ENCODE assay signal across 22 cellular contexts in genomic region chr11:70381350-70381749, GRCh38. TPM values are rescaled to one million over a fixed set of nuclear protein-coding genes. Genes with fewer than 3 reads are reported as not detected.
DNase-seq lines count a peak whose midpoint lies in the region; ATAC-seq and TF ChIP-seq lines count a peak whose summit lies in the region.
"Had no signal": no experiment of that assay in that cellular context is flagged by ENCODE, and none has a peak within 500 bp of the region (broad histone marks: within the 10 kb centered on the region; RNA-seq: fewer than 3 reads in every experiment).

No MANE protein-coding gene starts in this region.

- TF ChIP-seq CTCF in nephron (IDR thresholded peaks at IDR 0.05; ENCODE audit: unreplicated experiment in 3 of 3) = no peak

- peaks cover 14% of the 10 kb centered on the region for H3K4me1 Mint-ChIP-seq in activated naive CD8-positive, alpha-beta T cell treated with anti-CD3 and anti-CD28 coated beads for 36 hours
- peaks cover 11% of the 10 kb centered on the region for H3K4me1 Mint-ChIP-seq in activated naive CD8-positive, alpha-beta T cell treated with anti-CD3 and anti-CD28 coated beads, Interleukin-2, amount 50 U/mL, for 24 hours
- H3K4me1 Mint-ChIP-seq in nephron = peaks cover 13% of the 10 kb centered on the region
- H3K4me1 Mint-ChIP-seq: activated B cell treated with CpG ODN at 0.5 μM for 24 hours, B cell, neural progenitor cell had no signal

- ATAC-seq in activated naive CD8-positive, alpha-beta T cell treated with anti-CD3 and anti-CD28 coated beads, Interleukin-2, amount 50 U/mL, for 24 hours = no peak
- no peak for ATAC-seq in GM21515 (IDR thresholded peaks at IDR 0.05; ENCODE audit: unreplicated experiment)
- ATAC-seq in HG02973 (IDR thresholded peaks at IDR 0.05; ENCODE audit: unreplicated experiment) = no peak

- peak overlapping the region; percentile 39 for H3K27ac ChIP-seq in cingulate gyrus (ENCODE audit: low read depth, low read length)
- H3K27ac ChIP-seq: neural progenitor cell, psoas muscle had no signal

- no peaks in the 10 kb centered on the region for H3K9me3 Mint-ChIP-seq in activated naive CD8-positive, alpha-beta T cell treated with anti-CD3 and anti-CD28 coated beads for 36 hours
- H3K9me3 Mint-ChIP-seq in activated naive CD8-positive, alpha-beta T cell treated with anti-CD3 and anti-CD28 coated beads, Interleukin-2, amount 50 U/mL, for 24 hours = no peaks in the 10 kb centered on the region
- no peaks in the 10 kb centered on the region for H3K9me3 Mint-ChIP-seq in nephron
- H3K9me3 Mint-ChIP-seq: activated B cell treated with CpG ODN at 0.5 μM for 24 hours, H9, IgD-negative memory B cell, neural progenitor cell had no signal

- H3K27ac Mint-ChIP-seq in activated naive CD8-positive, alpha-beta T cell treated with anti-CD3 and anti-CD28 coated beads for 36 hours = peak overlapping the region; percentile 19
- H3K27ac Mint-ChIP-seq in activated naive CD8-positive, alpha-beta T cell treated with anti-CD3 and anti-CD28 coated beads, Interleukin-2, amount 50 U/mL, for 24 hours = no peak overlapping the region
- peak overlapping the region in 2 of 3 experiments; percentile 41 to 86 for H3K27ac Mint-ChIP-seq in nephron
- H3K27ac Mint-ChIP-seq: activated B cell treated with CpG ODN at 0.5 μM for 24 hours, B cell, neural progenitor cell had no signal

- no peak for DNase-seq in activated naive CD8-positive, alpha-beta T cell treated with anti-CD3 and anti-CD28 coated beads for 36 hours
- DNase-seq in activated naive CD8-positive, alpha-beta T cell treated with anti-CD3 and anti-CD28 coated beads, Interleukin-2, amount 50 U/mL, for 24 hours = no peak
- DNase-seq in germinal center (ENCODE audit: low spot score) = no peak
- no peak for DNase-seq in NCI-H1092 treated with DMSO at 0.1 percent for 48 hours (lab: John Stamatoyannopoulos, UW)
- DNase-seq: activated B cell treated with CpG ODN at 0.5 μM for 24 hours; activated CD4-positive, alpha-beta T cell treated with anti-CD3 and anti-CD28 coated beads, Interleukin-2, amount 50 U/mL, for 4 hours; activated gamma-delta T cell; cortex of kidney; esophagus squamous epithelium; GDM1; H9; NCI-H2029 treated with DMSO at 0.1 percent for 48 hours; NCI-H226; psoas muscle; T1000 had no signal

- H3K4me3 Mint-ChIP-seq in activated naive CD8-positive, alpha-beta T cell treated with anti-CD3 and anti-CD28 coated beads for 36 hours = no peak overlapping the region
- H3K4me3 Mint-ChIP-seq in activated naive CD8-positive, alpha-beta T cell treated with anti-CD3 and anti-CD28 coated beads, Interleukin-2, amount 50 U/mL, for 24 hours = no peak overlapping the region
- H3K4me3 Mint-ChIP-seq in nephron = no peak overlapping the region
- H3K4me3 Mint-ChIP-seq: activated B cell treated with CpG ODN at 0.5 μM for 24 hours, B cell, H9, IgD-negative memory B cell, neural progenitor cell had no signal

- H3K36me3 Mint-ChIP-seq in activated naive CD8-positive, alpha-beta T cell treated with anti-CD3 and anti-CD28 coated beads for 36 hours = peaks cover 28% of the 10 kb centered on the region
- peaks cover 31% of the 10 kb centered on the region for H3K36me3 Mint-ChIP-seq in activated naive CD8-positive, alpha-beta T cell treated with anti-CD3 and anti-CD28 coated beads, Interleukin-2, amount 50 U/mL, for 24 hours (ENCODE audit: low read depth)
- peaks cover 57% of the 10 kb centered on the region for H3K36me3 Mint-ChIP-seq in nephron (ENCODE audit: low read depth)

- H3K27me3 Mint-ChIP-seq in activated naive CD8-positive, alpha-beta T cell treated with anti-CD3 and anti-CD28 coated beads for 36 hours = no peaks in the 10 kb centered on the region
- H3K27me3 Mint-ChIP-seq in activated naive CD8-positive, alpha-beta T cell treated with anti-CD3 and anti-CD28 coated beads, Interleukin-2, amount 50 U/mL, for 24 hours = no peaks in the 10 kb centered on the region
- no peaks in the 10 kb centered on the region for H3K27me3 Mint-ChIP-seq in nephron (ENCODE audit: low read depth)
- H3K27me3 Mint-ChIP-seq: activated B cell treated with CpG ODN at 0.5 μM for 24 hours, B cell, IgD-negative memory B cell had no signal

RNA-seq across cellular contexts. Expression of gene CTTN, which starts 17.0 kb away (rescaled TPM):
- 10 to 100 TPM; 10.5 to 11.3 TPM for total RNA-seq in activated naive CD8-positive, alpha-beta T cell treated with anti-CD3 and anti-CD28 coated beads for 36 hours
- total RNA-seq: B cell had no signal
